Comparison of ENCODE assay signal across 8 cellular contexts in genomic region chr12:51886021-51886710, GRCh38. TPM values are rescaled to one million over a fixed set of nuclear protein-coding genes. Genes with fewer than 3 reads are reported as not detected.
A peak's percentile ranks its signal among the peaks of the same experiment; 100 is the strongest.
DNase-seq lines count a peak whose midpoint lies in the region; ATAC-seq and TF ChIP-seq lines count a peak whose summit lies in the region.

No MANE protein-coding gene starts in this region.

- peak overlapping the region in 1 of 10 donors; percentile 30 for H3K4me3 ChIP-seq in heart right ventricle
- no peak overlapping the region for H3K4me3 ChIP-seq in gastrocnemius medialis

- H3K27ac Mint-ChIP-seq in activated naive CD4-positive, alpha-beta T cell treated with anti-CD3 and anti-CD28 coated beads, Interleukin-2, amount 50 U/mL, for 72 hours: peak overlapping the region; percentile 81 to 91

- H3K27me3 ChIP-seq in heart right ventricle (peaks cover 0 to 16% (median 0%) of the 10 kb centered on the region in 7 donors), gastrocnemius medialis (peaks cover 0 to 6% (median 5%) of the 10 kb centered on the region in 3 donors)

- peaks cover 6 to 8% of the 10 kb centered on the region in 2 donors for H3K9me3 Mint-ChIP-seq in activated naive CD4-positive, alpha-beta T cell treated with anti-CD3 and anti-CD28 coated beads, Interleukin-2, amount 50 U/mL, for 72 hours

- TF ChIP-seq POLR2A in gastrocnemius medialis (IDR thresholded peaks at IDR 0.05): peak in 1 of 2 donors; percentile 52

- H3K27ac ChIP-seq in heart right ventricle (peak overlapping the region in 9 of 10 donors; percentile 17 to 81 (median 76)), gastrocnemius medialis (peak overlapping the region; percentile 56 to 72 (median 67))

- H3K36me3 ChIP-seq in heart right ventricle (no peaks in the 10 kb centered on the region), gastrocnemius medialis (no peaks in the 10 kb centered on the region)

- in situ Hi-C loops in gastrocnemius medialis (cut with MboI; ENCODE audit: low sequenced_read_pairs in 4 of 4): no loop called here

- TF ChIP-seq CTCF in heart right ventricle (IDR thresholded peaks at IDR 0.05) (no peak), gastrocnemius medialis (IDR thresholded peaks at IDR 0.05 in 4 of 5, conservative IDR thresholded peaks at IDR 0.05 in 1 of 5) (no peak)

- intact Hi-C loops in heart right ventricle (cut with DNase I) (loop anchor here in 1 of 10 donors (5.0 kb wide), 1 partner anchor 36 kb away; no protein-coding TSS in a partner anchor), gastrocnemius medialis (cut with DNase I; ENCODE audit: low total_unique reads) (no loop called here)

- peak; percentile 92 to 98 for ATAC-seq in activated naive CD4-positive, alpha-beta T cell treated with anti-CD3 and anti-CD28 coated beads, Interleukin-2, amount 50 U/mL, for 72 hours
- ATAC-seq in heart right ventricle (peak; percentile 92 to 97 (median 96)), gastrocnemius medialis (peak; percentile 96 to 98), GM18519 (IDR thresholded peaks at IDR 0.05; ENCODE audit: low FRiP score, unreplicated experiment) (no peak), HG02588 (IDR thresholded peaks at IDR 0.05; ENCODE audit: unreplicated experiment) (no peak), HG02623 (IDR thresholded peaks at IDR 0.05; ENCODE audit: unreplicated experiment) (no peak)

- H3K4me1 ChIP-seq in heart right ventricle (peaks cover 3 to 30% (median 12%) of the 10 kb centered on the region in 9 donors), gastrocnemius medialis (peaks cover 8 to 11% of the 10 kb centered on the region in 2 donors)

- WGBS in heart right ventricle, 2 donors: 55% methylated on average over 10 of the region's 10 CpGs

- DNase-seq in GM04503 (ENCODE audit: low read depth) (peak; percentile 91), OCI-M1 (lab: John Stamatoyannopoulos, UW) (peak; percentile 66), heart right ventricle (peak; percentile 57 to 90), gastrocnemius medialis (peak; percentile 76 to 83)
- peak in 1 of 2 donors; percentile 28 for DNase-seq in activated naive CD4-positive, alpha-beta T cell treated with anti-CD3 and anti-CD28 coated beads, Interleukin-2, amount 50 U/mL, for 72 hours (ENCODE audit: low spot score in 2 of 2)

- peaks cover 7 to 17% of the 10 kb centered on the region in 2 donors for H3K36me3 Mint-ChIP-seq in activated naive CD4-positive, alpha-beta T cell treated with anti-CD3 and anti-CD28 coated beads, Interleukin-2, amount 50 U/mL, for 72 hours

- H3K9me3 ChIP-seq in heart right ventricle (peaks cover 0 to 7% (median 0%) of the 10 kb centered on the region in 11 donors), gastrocnemius medialis (no peaks in the 10 kb centered on the region)

RNA-seq across cellular contexts. Expression of gene ANKRD33, which starts 1.7 kb away (rescaled TPM):
- total RNA-seq in activated naive CD4-positive, alpha-beta T cell treated with anti-CD3 and anti-CD28 coated beads, Interleukin-2, amount 50 U/mL, for 72 hours: not detected
- total RNA-seq in heart right ventricle (not detected), gastrocnemius medialis (not detected)
- polyA plus RNA-seq in heart right ventricle: under 1 TPM in 1 of 2 donors, not detected in 1; 0.01 TPM

RNA-seq across cellular contexts. Expression of gene ACVRL1, which starts 21.1 kb away (rescaled TPM):
- not detected for total RNA-seq in activated naive CD4-positive, alpha-beta T cell treated with anti-CD3 and anti-CD28 coated beads, Interleukin-2, amount 50 U/mL, for 72 hours
- 10 to 100 TPM; 16.6 to 68.0 (median 26.3) TPM for total RNA-seq in heart right ventricle
- 10 to 100 TPM; 33.8 to 38.1 TPM for polyA plus RNA-seq in heart right ventricle
- 10 to 100 TPM; 37.1 to 53.5 (median 43.3) TPM for total RNA-seq in gastrocnemius medialis

RNA-seq across cellular contexts. Expression of gene FIGNL2, which starts 37.6 kb away (rescaled TPM):
- total RNA-seq in activated naive CD4-positive, alpha-beta T cell treated with anti-CD3 and anti-CD28 coated beads, Interleukin-2, amount 50 U/mL, for 72 hours: under 1 TPM; 0.30 to 0.54 TPM
- total RNA-seq in heart right ventricle: under 1 TPM; 0.24 to 0.69 (median 0.41) TPM
- polyA plus RNA-seq in heart right ventricle: under 1 TPM; 0.22 TPM
- under 1 TPM in 2 of 4 donors, not detected in 2; 0.07 to 0.25 TPM for total RNA-seq in gastrocnemius medialis

Comparison
In these comparisons a context has a peak if more than half of its experiments do, and no peak if none do; other contexts are left out.
1. ATAC-seq: peak in activated naive CD4-positive, alpha-beta T cell treated with anti-CD3 and anti-CD28 coated beads, Interleukin-2, amount 50 U/mL, for 72 hours (2 of 2), heart right ventricle (8 of 8) and gastrocnemius medialis (2 of 2); none in GM18519 (single experiment), HG02588 (single experiment) and HG02623 (single experiment).
2. RNA of gene ACVRL1, which starts 21.1 kb away (total RNA-seq): 37.1 to 53.5 TPM in gastrocnemius medialis and 16.6 to 68.0 TPM in heart right ventricle; not detected in activated naive CD4-positive, alpha-beta T cell treated with anti-CD3 and anti-CD28 coated beads, Interleukin-2, amount 50 U/mL, for 72 hours; every median in the first group is over 10 times any median in the second.